23 cellular contexts compared by ENCODE assay signal in the genomic region with DNA sequence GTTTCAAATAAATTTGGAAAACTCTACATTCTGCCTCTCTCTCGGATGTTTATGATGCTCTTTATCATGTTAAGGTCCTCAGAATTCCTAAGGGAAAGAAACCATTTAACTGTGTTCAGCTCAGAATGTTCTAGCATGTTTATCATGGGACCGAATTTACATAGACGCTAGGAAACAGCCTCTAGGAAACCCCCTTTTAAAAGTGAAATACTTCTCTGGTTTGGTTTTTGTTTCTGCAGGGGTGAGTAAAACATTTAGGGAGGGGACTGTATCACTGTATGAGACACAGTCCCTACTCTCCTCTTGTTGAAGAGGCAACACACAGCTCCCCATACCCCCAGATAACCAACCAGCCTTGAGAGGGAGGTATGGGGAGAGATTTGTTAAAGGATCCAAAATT.
DNase-seq lines count a peak whose midpoint lies in the region; ATAC-seq and TF ChIP-seq lines count a peak whose summit lies in the region.
"Had no signal": no experiment of that assay in that cellular context is flagged by ENCODE, and none has a peak within 500 bp of the region (broad histone marks: within the 10 kb centered on the region; RNA-seq: fewer than 3 reads in every experiment).

No MANE protein-coding gene starts in this region.

- no peak overlapping the region for H3K4me3 Mint-ChIP-seq in activated CD8-positive, alpha-beta T cell treated with anti-CD3 and anti-CD28 coated beads for 36 hours
- no peak overlapping the region for H3K4me3 Mint-ChIP-seq in activated CD8-positive, alpha-beta T cell treated with anti-CD3 and anti-CD28 coated beads, Interleukin-2, amount 10 ng/mL, durations not matched to agents 7 days and 5 days
- no peak overlapping the region for H3K4me3 Mint-ChIP-seq in memory B cell
- H3K4me3 Mint-ChIP-seq: central memory CD8-positive, alpha-beta T cell; effector memory CD8-positive, alpha-beta T cell; HFFc6 had no signal

- POLR2A ChIA-PET in activated CD8-positive, alpha-beta T cell treated with anti-CD3 and anti-CD28 coated beads for 36 hours (lab: Charles Lee) = no interaction called here
- POLR2A ChIA-PET in activated CD8-positive, alpha-beta T cell treated with anti-CD3 and anti-CD28 coated beads, Interleukin-2, amount 10 ng/mL, durations not matched to agents 7 days and 5 days (lab: Charles Lee) = no interaction called here

- H3K4me1 Mint-ChIP-seq in activated CD8-positive, alpha-beta T cell treated with anti-CD3 and anti-CD28 coated beads for 36 hours (ENCODE audit: low read depth) = peaks cover 20% of the 10 kb centered on the region
- peaks cover 6% of the 10 kb centered on the region for H3K4me1 Mint-ChIP-seq in activated CD8-positive, alpha-beta T cell treated with anti-CD3 and anti-CD28 coated beads, Interleukin-2, amount 10 ng/mL, durations not matched to agents 7 days and 5 days (ENCODE audit: low read depth)
- peaks cover 12% of the 10 kb centered on the region for H3K4me1 Mint-ChIP-seq in memory B cell
- H3K4me1 Mint-ChIP-seq: central memory CD8-positive, alpha-beta T cell had no signal

- no peak for DNase-seq in activated CD8-positive, alpha-beta T cell treated with anti-CD3 and anti-CD28 coated beads for 36 hours
- DNase-seq in activated CD8-positive, alpha-beta T cell treated with anti-CD3 and anti-CD28 coated beads, Interleukin-2, amount 10 ng/mL, durations not matched to agents 7 days and 5 days = no peak
- no peak for DNase-seq in memory B cell (ENCODE audit: low spot score in 2 of 2)
- DNase-seq in OCI-M1 (lab: John Stamatoyannopoulos, UW) = no peak
- DNase-seq in cerebellar nuclear complex (lab: John Stamatoyannopoulos, UW) = no peak
- DNase-seq: activated CD4-positive, alpha-beta T cell treated with anti-CD3 and anti-CD28 coated beads, Interleukin-2, amount 50 U/mL, for 4 hours; activated effector memory CD4-positive, alpha-beta T cell treated with anti-CD3 and anti-CD28 coated beads, Interleukin-2, amount 50 U/mL, for 16 hours; anterior cingulate cortex; effector memory CD8-positive, alpha-beta T cell; GDM1; HFFc6; IMR-90; left ventricle myocardium inferior; MM.1S; mucosa of descending colon; NCI-H1694; NCI-H226; transverse colon had no signal

- ATAC-seq in activated CD8-positive, alpha-beta T cell treated with anti-CD3 and anti-CD28 coated beads for 36 hours = peak; percentile 82
- ATAC-seq in activated CD8-positive, alpha-beta T cell treated with anti-CD3 and anti-CD28 coated beads, Interleukin-2, amount 10 ng/mL, durations not matched to agents 7 days and 5 days = no peak
- peak; percentile 66 for ATAC-seq in GM19463 (IDR thresholded peaks at IDR 0.05; ENCODE audit: unreplicated experiment)
- ATAC-seq in HG03095 (IDR thresholded peaks at IDR 0.05; ENCODE audit: unreplicated experiment) = peak; percentile 66
- peak; percentile 70 for ATAC-seq in memory B cell (ENCODE audit: low read depth)
- ATAC-seq in HG03139 (IDR thresholded peaks at IDR 0.05; ENCODE audit: unreplicated experiment) = no peak
- ATAC-seq: A549; effector memory CD8-positive, alpha-beta T cell; mucosa of descending colon had no signal

- no peaks in the 10 kb centered on the region for H3K36me3 Mint-ChIP-seq in activated CD8-positive, alpha-beta T cell treated with anti-CD3 and anti-CD28 coated beads for 36 hours (ENCODE audit: low read depth)
- no peaks in the 10 kb centered on the region for H3K36me3 Mint-ChIP-seq in activated CD8-positive, alpha-beta T cell treated with anti-CD3 and anti-CD28 coated beads, Interleukin-2, amount 10 ng/mL, durations not matched to agents 7 days and 5 days (ENCODE audit: low read depth)
- no peaks in the 10 kb centered on the region for H3K36me3 Mint-ChIP-seq in memory B cell

- no peak for TF ChIP-seq CTCF in activated CD8-positive, alpha-beta T cell treated with anti-CD3 and anti-CD28 coated beads for 36 hours (IDR thresholded peaks at IDR 0.05)

- CTCF ChIA-PET in activated CD8-positive, alpha-beta T cell treated with anti-CD3 and anti-CD28 coated beads for 36 hours (lab: Charles Lee) = interaction anchor here (1.5 kb wide), 1 partner anchor 277 kb away, joined by 5 read pairs; no protein-coding TSS in a partner anchor
- CTCF ChIA-PET in activated CD8-positive, alpha-beta T cell treated with anti-CD3 and anti-CD28 coated beads, Interleukin-2, amount 10 ng/mL, durations not matched to agents 7 days and 5 days (lab: Charles Lee) = no interaction called here

- peaks cover 4% of the 10 kb centered on the region for H3K27me3 Mint-ChIP-seq in activated CD8-positive, alpha-beta T cell treated with anti-CD3 and anti-CD28 coated beads for 36 hours
- H3K27me3 Mint-ChIP-seq in activated CD8-positive, alpha-beta T cell treated with anti-CD3 and anti-CD28 coated beads, Interleukin-2, amount 10 ng/mL, durations not matched to agents 7 days and 5 days (ENCODE audit: low read depth) = no peaks in the 10 kb centered on the region
- peaks cover 2% of the 10 kb centered on the region for H3K27me3 Mint-ChIP-seq in memory B cell
- H3K27me3 Mint-ChIP-seq: central memory CD8-positive, alpha-beta T cell had no signal

- intact Hi-C loops in activated CD8-positive, alpha-beta T cell treated with anti-CD3 and anti-CD28 coated beads for 36 hours (cut with micrococcal nuclease) = no loop called here

- no peaks in the 10 kb centered on the region for H3K9me3 Mint-ChIP-seq in activated CD8-positive, alpha-beta T cell treated with anti-CD3 and anti-CD28 coated beads for 36 hours
- H3K9me3 Mint-ChIP-seq in activated CD8-positive, alpha-beta T cell treated with anti-CD3 and anti-CD28 coated beads, Interleukin-2, amount 10 ng/mL, durations not matched to agents 7 days and 5 days (ENCODE audit: insufficient read depth) = no peaks in the 10 kb centered on the region
- H3K9me3 Mint-ChIP-seq in memory B cell = no peaks in the 10 kb centered on the region
- H3K9me3 Mint-ChIP-seq: central memory CD8-positive, alpha-beta T cell; effector memory CD8-positive, alpha-beta T cell; HFFc6 had no signal

- H3K27ac Mint-ChIP-seq in activated CD8-positive, alpha-beta T cell treated with anti-CD3 and anti-CD28 coated beads for 36 hours = no peak overlapping the region
- H3K27ac Mint-ChIP-seq in activated CD8-positive, alpha-beta T cell treated with anti-CD3 and anti-CD28 coated beads, Interleukin-2, amount 10 ng/mL, durations not matched to agents 7 days and 5 days = no peak overlapping the region
- H3K27ac Mint-ChIP-seq in memory B cell = peak overlapping the region; percentile 67
- H3K27ac Mint-ChIP-seq: HFFc6 had no signal

Comparison
In these comparisons a context has a peak if more than half of its experiments do, and no peak if none do; other contexts are left out.
1. ATAC-seq: peak in activated CD8-positive, alpha-beta T cell treated with anti-CD3 and anti-CD28 coated beads for 36 hours (single experiment), GM19463 (single experiment), HG03095 (single experiment) and memory B cell (single experiment); none in activated CD8-positive, alpha-beta T cell treated with anti-CD3 and anti-CD28 coated beads, Interleukin-2, amount 10 ng/mL, durations not matched to agents 7 days and 5 days (single experiment) and HG03139 (single experiment).